Comparison of ENCODE assay signal across 10 cellular contexts in genomic region chr2:237604960-237605359, GRCh38. TPM values are rescaled to one million over a fixed set of nuclear protein-coding genes. Genes with fewer than 3 reads are reported as not detected.
A peak's percentile ranks its signal among the peaks of the same experiment; 100 is the strongest.
DNase-seq lines count a peak whose midpoint lies in the region; ATAC-seq and TF ChIP-seq lines count a peak whose summit lies in the region.
"Had no signal": no experiment of that assay in that cellular context is flagged by ENCODE, and none has a peak within 500 bp of the region (broad histone marks: within the 10 kb centered on the region; RNA-seq: fewer than 3 reads in every experiment).

No MANE protein-coding gene starts in this region.

- H3K9me3 ChIP-seq in WERI-Rb-1 (ENCODE audit: severe bottlenecking) (no peaks in the 10 kb centered on the region), left lung (no peaks in the 10 kb centered on the region)

- DNase-seq in AG20443 (ENCODE audit: low spot score) (peak; percentile 55), GM03348 (ENCODE audit: low spot score) (peak; percentile 56), WERI-Rb-1 (peak; percentile 68), left lung (no peak), H4 (ENCODE audit: low spot score) (no peak), H7 (no peak), globus pallidus (ENCODE audit: low spot score) (no peak)
- DNase-seq: left ventricle myocardium superior, NCI-H2171 treated with DMSO at 0.1 percent for 48 hours had no signal

- H3K36me3 ChIP-seq in WERI-Rb-1 (no peaks in the 10 kb centered on the region), left lung (no peaks in the 10 kb centered on the region), H7 (replicated peaks; ENCODE audit: control insufficient read depth, insufficient read depth, low read length) (no peaks in the 10 kb centered on the region)

- TF ChIP-seq CTCF in WERI-Rb-1 (IDR thresholded peaks at IDR 0.05; ENCODE audit: low read depth, low read length), result peak; percentile 73
- TF ChIP-seq CTCF in left lung (IDR thresholded peaks at IDR 0.05), result peak in 1 of 2 donors; percentile 13

- ATAC-seq in left lung (peak; percentile 30), HG02852 (IDR thresholded peaks at IDR 0.05; ENCODE audit: unreplicated experiment) (no peak)
- ATAC-seq: left ventricle myocardium superior had no signal

- H3K4me3 ChIP-seq in WERI-Rb-1 (ENCODE audit: low read depth, low read length) (no peak overlapping the region), left lung (no peak overlapping the region), H7 (ENCODE audit: insufficient read depth, low read depth, low read length) (no peak overlapping the region)

- H3K4me1 ChIP-seq in left lung, result peaks cover 4 to 24% of the 10 kb centered on the region in 2 donors

- H3K27ac ChIP-seq in WERI-Rb-1 (no peak overlapping the region), left lung (no peak overlapping the region)

- peaks cover 10% of the 10 kb centered on the region for H3K27me3 ChIP-seq in WERI-Rb-1 (ENCODE audit: insufficient read depth, low read depth, severe bottlenecking)
- H3K27me3 ChIP-seq in left lung, result no peaks in the 10 kb centered on the region
- H3K27me3 ChIP-seq in H7 (ENCODE audit: control insufficient read depth, insufficient read depth, low read length), result no peaks in the 10 kb centered on the region

- intact Hi-C loops in left lung (cut with DNase I), result no loop called here

RNA-seq across cellular contexts. Expression of gene RAB17, which starts 14.4 kb away (rescaled TPM):
- 10 to 100 TPM; 35.5 to 37.9 TPM for total RNA-seq in left lung
- total RNA-seq in H4 (2014; rRNA removed; shearing (Covaris generic)), result not detected in 2 replicates
- 23.3 and 25.5 TPM in 2 replicates for total RNA-seq in H7 (2014; rRNA removed; shearing (Covaris generic))

RNA-seq across cellular contexts. Expression of gene LRRFIP1, which starts 22.4 kb away (rescaled TPM):
- total RNA-seq in left lung, result 100 to 1,000 TPM; 123 to 160 TPM
- total RNA-seq in H4 (2014; rRNA removed; shearing (Covaris generic)), result 19.0 and 21.5 TPM in 2 replicates
- total RNA-seq in H7 (2014; rRNA removed; shearing (Covaris generic)), result 49.9 and 101 TPM in 2 replicates

RNA-seq across cellular contexts. Expression of gene PRLH, which starts 38.6 kb away (rescaled TPM):
- total RNA-seq in left lung, result not detected
- total RNA-seq in H4 (2014; rRNA removed; shearing (Covaris generic)), result not detected in 2 replicates
- total RNA-seq in H7 (2014; rRNA removed; shearing (Covaris generic)), result not detected in 2 replicates
- total RNA-seq: left ventricle myocardium superior had no signal

Comparison
In these comparisons a context has a peak if more than half of its experiments do, and no peak if none do; other contexts are left out.
1. DNase-seq: peak in AG20443 (single experiment), GM03348 (single experiment) and WERI-Rb-1 (single experiment); none in left lung (0 of 2), H4 (single experiment), H7 (single experiment) and globus pallidus (single experiment).
2. RNA of gene RAB17, which starts 14.4 kb away (total RNA-seq): 35.5 to 37.9 TPM in left lung and 23.3 to 25.5 TPM in H7; not detected in H4; every median in the first group is over 10 times any median in the second.